Comparison of ENCODE assay signal across 15 cellular contexts in the genomic region with DNA sequence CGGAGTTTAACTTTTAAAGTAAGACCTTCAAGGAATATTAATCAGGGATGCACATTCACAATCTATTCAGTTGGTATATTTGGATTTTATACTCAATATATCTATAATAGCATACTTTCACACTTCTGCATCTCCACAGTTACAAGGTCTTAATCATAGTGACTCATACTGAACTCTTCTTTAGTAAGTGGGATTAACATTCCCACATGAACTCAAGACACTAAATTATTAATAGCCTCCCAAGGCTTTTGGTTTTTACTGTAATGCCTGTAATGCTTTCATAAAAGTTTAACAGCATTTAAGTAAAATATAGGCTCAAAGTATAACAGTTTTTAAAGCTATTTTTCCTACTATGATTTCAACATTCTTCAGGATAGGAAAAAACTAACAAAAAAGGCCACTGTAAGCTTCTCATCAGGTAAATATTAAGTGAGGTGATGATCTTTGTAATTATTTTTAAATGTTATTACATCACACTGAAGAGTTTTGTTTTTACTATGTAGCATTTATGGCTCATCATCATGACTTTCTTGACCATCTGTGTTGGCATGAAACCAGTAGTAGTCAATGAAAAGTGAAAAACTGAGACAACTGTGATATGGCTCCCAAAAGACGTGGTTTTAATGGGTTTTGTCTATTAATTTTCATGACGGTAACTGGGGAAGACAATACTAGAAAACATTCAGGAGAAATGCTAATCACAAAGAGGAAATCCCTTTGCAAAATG.
DNase-seq lines count a peak whose midpoint lies in the region; ATAC-seq and TF ChIP-seq lines count a peak whose summit lies in the region.
"Had no signal": no experiment of that assay in that cellular context is flagged by ENCODE, and none has a peak within 500 bp of the region (broad histone marks: within the 10 kb centered on the region; RNA-seq: fewer than 3 reads in every experiment).

No MANE protein-coding gene starts in this region.

- CTCF ChIA-PET in A673 (lab: Charles Lee) (no interaction called here), RWPE1 (lab: Yijun Ruan, JAX) (no interaction called here)

- H3K4me1 ChIP-seq in A673 (ENCODE audit: insufficient read depth, low read length, poor library complexity, severe bottlenecking), result peaks cover 5% of the 10 kb centered on the region
- H3K4me1 ChIP-seq: psoas muscle had no signal

- intact Hi-C loops in A673 (cut with micrococcal nuclease; ENCODE audit: unreplicated experiment), result no loop called here

- H3K4me3 ChIP-seq in A673 (ENCODE audit: low read depth, low read length, poor library complexity, severe bottlenecking), result no peak overlapping the region
- H3K4me3 ChIP-seq in fibroblast of mammary gland (ENCODE audit: control insufficient read depth, low read depth, low read length), result no peak overlapping the region
- H3K4me3 ChIP-seq: A549, psoas muscle had no signal

- no peaks in the 10 kb centered on the region for H3K9me3 ChIP-seq in A673 (ENCODE audit: low read depth, low read length, poor library complexity, severe bottlenecking)
- H3K9me3 ChIP-seq: A549, psoas muscle had no signal

- no peaks in the 10 kb centered on the region for H3K27me3 ChIP-seq in A673 (replicated peaks; ENCODE audit: insufficient read depth, low read depth, low read length, poor library complexity)

- H3K27ac ChIP-seq in A673 (ENCODE audit: low read depth, low read length, poor library complexity, severe bottlenecking) (no peak overlapping the region), RWPE1 (peak overlapping the region; percentile 76)
- H3K27ac ChIP-seq: A549, psoas muscle had no signal

- peak; percentile 58 for DNase-seq in A673 (ENCODE audit: low spot score)
- DNase-seq in RWPE1 (ENCODE audit: low spot score), result peak; percentile 49
- DNase-seq in fibroblast of mammary gland (ENCODE audit: low read depth), result peak; percentile 65
- DNase-seq in NK-92 treated with Interleukin-12 subunit alpha and Interleukin-12 subunit beta, amount 100 ng/mL, for 24 hours (lab: John Stamatoyannopoulos, UW), result no peak
- no peak for DNase-seq in NCI-H1105 treated with DMSO at 0.1 percent for 48 hours (lab: John Stamatoyannopoulos, UW)
- DNase-seq: CD4-positive, alpha-beta memory T cell; H7; NCI-H2081; NCI-H82; nephron progenitor cell; psoas muscle had no signal

- POLR2A ChIA-PET in A673 (lab: Charles Lee; ENCODE audit: low non-redundant PET) (no interaction called here), RWPE1 (lab: Yijun Ruan, JAX; ENCODE audit: low non-redundant PET) (no interaction called here)

- ATAC-seq in HG02798 (IDR thresholded peaks at IDR 0.05; ENCODE audit: poor library complexity, unreplicated experiment), result peak; percentile 54
- ATAC-seq in GM18861 (IDR thresholded peaks at IDR 0.05; ENCODE audit: unreplicated experiment), result no peak
- no peak for ATAC-seq in HG02610 (IDR thresholded peaks at IDR 0.05; ENCODE audit: unreplicated experiment)
- ATAC-seq: A549, psoas muscle had no signal

- H3K36me3 ChIP-seq in A673 (ENCODE audit: insufficient read depth, low read length, poor library complexity, severe bottlenecking), result no peaks in the 10 kb centered on the region

- no TSS peak for BruUV-seq in A673 (replicated peaks; lab: Mats Ljungman, UMichigan)

- TF ChIP-seq CTCF in A673 (conservative IDR thresholded peaks at IDR 0.05; ENCODE audit: low read depth, low read length), result no peak
- no peak for TF ChIP-seq CTCF in RWPE1 (conservative IDR thresholded peaks at IDR 0.05; ENCODE audit: low read depth)
- no peak for TF ChIP-seq CTCF in fibroblast of mammary gland (conservative IDR thresholded peaks at IDR 0.05; ENCODE audit: control insufficient read depth, insufficient read depth, low read depth, low read length)

Comparison
In these comparisons a context has a peak if more than half of its experiments do, and no peak if none do; other contexts are left out.
1. DNase-seq: peak in A673 (single experiment), RWPE1 (single experiment) and fibroblast of mammary gland (single experiment); none in NK-92 treated with Interleukin-12 subunit alpha and Interleukin-12 subunit beta, amount 100 ng/mL, for 24 hours (single experiment) and NCI-H1105 treated with DMSO at 0.1 percent for 48 hours (single experiment).